ENCODE assay signal across 1 cellular context in the genomic region with DNA sequence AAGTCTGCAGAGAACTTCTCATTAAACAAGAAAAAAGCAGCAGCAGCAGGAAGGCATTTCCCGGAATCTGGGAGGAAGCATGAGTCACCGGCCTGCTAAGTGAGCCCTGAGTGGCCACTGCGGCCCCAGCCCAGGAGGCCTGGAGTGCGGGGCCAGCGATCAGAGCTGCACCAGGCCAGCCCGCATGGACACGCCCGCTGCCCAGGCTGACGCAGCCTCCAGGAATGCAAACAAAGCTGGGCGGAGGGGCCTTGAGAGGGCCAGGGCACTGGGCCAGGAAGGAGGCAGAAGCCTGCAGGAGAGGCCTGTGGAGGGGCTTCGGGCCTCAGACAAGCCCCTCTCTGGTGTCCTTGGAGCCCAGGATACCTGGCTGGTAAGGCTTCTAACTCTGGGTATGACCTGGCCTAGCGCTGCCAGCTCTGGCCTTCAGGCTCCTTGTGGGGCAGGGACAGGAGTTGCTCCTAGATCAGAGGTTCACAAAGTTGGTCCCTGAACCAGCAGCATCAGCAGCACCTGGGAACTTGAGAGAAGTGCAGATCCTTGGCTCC.
A peak's percentile ranks its signal among the peaks of the same experiment; 100 is the strongest.
TF ChIP-seq lines count a peak whose summit lies in the region.

No MANE protein-coding gene starts in this region.

TF ChIP-seq in A549, 52 proteins besides CTCF, POLR2A, EP300 and RAD21 (continued from another document):
- TF ChIP-seq, protein P1, sequence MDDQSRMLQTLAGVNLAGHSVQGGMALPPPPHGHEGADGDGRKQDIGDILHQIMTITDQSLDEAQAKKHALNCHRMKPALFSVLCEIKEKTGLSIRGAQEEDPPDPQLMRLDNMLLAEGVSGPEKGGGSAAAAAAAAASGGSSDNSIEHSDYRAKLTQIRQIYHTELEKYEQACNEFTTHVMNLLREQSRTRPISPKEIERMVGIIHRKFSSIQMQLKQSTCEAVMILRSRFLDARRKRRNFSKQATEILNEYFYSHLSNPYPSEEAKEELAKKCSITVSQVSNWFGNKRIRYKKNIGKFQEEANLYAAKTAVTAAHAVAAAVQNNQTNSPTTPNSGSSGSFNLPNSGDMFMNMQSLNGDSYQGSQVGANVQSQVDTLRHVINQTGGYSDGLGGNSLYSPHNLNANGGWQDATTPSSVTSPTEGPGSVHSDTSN (IDR thresholded peaks at IDR 0.05), result peak; percentile 65
- TF ChIP-seq HDAC2 (IDR thresholded peaks at IDR 0.05) (no peak), KDM1A (IDR thresholded peaks at IDR 0.05; ENCODE audit: low read depth) (no peak), FOSL2 (IDR thresholded peaks at IDR 0.05) (peak; percentile 95), FOSL2 (CRISPR knock-in tag; IDR thresholded peaks at IDR 0.05) (peak; percentile 99), TP53 (CRISPR knock-in tag; IDR thresholded peaks at IDR 0.05) (no peak), MYC (IDR thresholded peaks at IDR 0.05; ENCODE audit: borderline replicate concordance, low read length) (peak; percentile 64; the same call in 1 of the 2 replicates), CHD2 (IDR thresholded peaks at IDR 0.05; ENCODE audit: low read length, partially characterized antibody) (no peak), POLR2AphosphoS2 (conservative IDR thresholded peaks at IDR 0.05; ENCODE audit: low read length) (no peak), ZFP36 (IDR thresholded peaks at IDR 0.05; ENCODE audit: borderline replicate concordance, partially characterized antibody) (no peak), CEBPB (IDR thresholded peaks at IDR 0.05) (0 out of 4 replicates have a peak, but pooled peaks of 1 of the 2 experiments have one; percentile 26), MAFK (IDR thresholded peaks at IDR 0.05; ENCODE audit: partially characterized antibody) (peak; percentile 25), ZC3H11A (IDR thresholded peaks at IDR 0.05) (no peak), EHF (CRISPR knock-in tag; IDR thresholded peaks at IDR 0.05) (no peak), CBX2 (IDR thresholded peaks at IDR 0.05; ENCODE audit: borderline replicate concordance, low read depth) (no peak), CBX8 (IDR thresholded peaks at IDR 0.05) (no peak), PHF8 (IDR thresholded peaks at IDR 0.05; ENCODE audit: borderline replicate concordance, low read depth) (no peak), CHD4 (IDR thresholded peaks at IDR 0.05; ENCODE audit: borderline replicate concordance) (no peak), RFX5 (IDR thresholded peaks at IDR 0.05) (no peak), ZNF302 (CRISPR knock-in tag; IDR thresholded peaks at IDR 0.05) (no peak), HOXB5 (CRISPR knock-in tag; IDR thresholded peaks at IDR 0.05) (no peak), RARB (CRISPR knock-in tag; IDR thresholded peaks at IDR 0.05) (no peak), BHLHE40 (IDR thresholded peaks at IDR 0.05; ENCODE audit: low read depth, low read length) (no peak), ESRRA (IDR thresholded peaks at IDR 0.05; ENCODE audit: borderline replicate concordance, low read length) (no peak), JUN (IDR thresholded peaks at IDR 0.05) (peak; percentile 77 to 90; a peak in 4 of 5 replicates), GATA3 (IDR thresholded peaks at IDR 0.05; ENCODE audit: borderline replicate concordance) (peak; percentile 80), SMC3 (IDR thresholded peaks at IDR 0.05) (no peak)
- TF ChIP-seq, protein P2, sequence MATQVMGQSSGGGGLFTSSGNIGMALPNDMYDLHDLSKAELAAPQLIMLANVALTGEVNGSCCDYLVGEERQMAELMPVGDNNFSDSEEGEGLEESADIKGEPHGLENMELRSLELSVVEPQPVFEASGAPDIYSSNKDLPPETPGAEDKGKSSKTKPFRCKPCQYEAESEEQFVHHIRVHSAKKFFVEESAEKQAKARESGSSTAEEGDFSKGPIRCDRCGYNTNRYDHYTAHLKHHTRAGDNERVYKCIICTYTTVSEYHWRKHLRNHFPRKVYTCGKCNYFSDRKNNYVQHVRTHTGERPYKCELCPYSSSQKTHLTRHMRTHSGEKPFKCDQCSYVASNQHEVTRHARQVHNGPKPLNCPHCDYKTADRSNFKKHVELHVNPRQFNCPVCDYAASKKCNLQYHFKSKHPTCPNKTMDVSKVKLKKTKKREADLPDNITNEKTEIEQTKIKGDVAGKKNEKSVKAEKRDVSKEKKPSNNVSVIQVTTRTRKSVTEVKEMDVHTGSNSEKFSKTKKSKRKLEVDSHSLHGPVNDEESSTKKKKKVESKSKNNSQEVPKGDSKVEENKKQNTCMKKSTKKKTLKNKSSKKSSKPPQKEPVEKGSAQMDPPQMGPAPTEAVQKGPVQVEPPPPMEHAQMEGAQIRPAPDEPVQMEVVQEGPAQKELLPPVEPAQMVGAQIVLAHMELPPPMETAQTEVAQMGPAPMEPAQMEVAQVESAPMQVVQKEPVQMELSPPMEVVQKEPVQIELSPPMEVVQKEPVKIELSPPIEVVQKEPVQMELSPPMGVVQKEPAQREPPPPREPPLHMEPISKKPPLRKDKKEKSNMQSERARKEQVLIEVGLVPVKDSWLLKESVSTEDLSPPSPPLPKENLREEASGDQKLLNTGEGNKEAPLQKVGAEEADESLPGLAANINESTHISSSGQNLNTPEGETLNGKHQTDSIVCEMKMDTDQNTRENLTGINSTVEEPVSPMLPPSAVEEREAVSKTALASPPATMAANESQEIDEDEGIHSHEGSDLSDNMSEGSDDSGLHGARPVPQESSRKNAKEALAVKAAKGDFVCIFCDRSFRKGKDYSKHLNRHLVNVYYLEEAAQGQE (IDR thresholded peaks at IDR 0.05), result no peak
- TF ChIP-seq, protein P3, sequence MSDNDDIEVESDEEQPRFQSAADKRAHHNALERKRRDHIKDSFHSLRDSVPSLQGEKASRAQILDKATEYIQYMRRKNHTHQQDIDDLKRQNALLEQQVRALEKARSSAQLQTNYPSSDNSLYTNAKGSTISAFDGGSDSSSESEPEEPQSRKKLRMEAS (IDR thresholded peaks at IDR 0.05), result peak; percentile 96
- TF ChIP-seq, protein P4, sequence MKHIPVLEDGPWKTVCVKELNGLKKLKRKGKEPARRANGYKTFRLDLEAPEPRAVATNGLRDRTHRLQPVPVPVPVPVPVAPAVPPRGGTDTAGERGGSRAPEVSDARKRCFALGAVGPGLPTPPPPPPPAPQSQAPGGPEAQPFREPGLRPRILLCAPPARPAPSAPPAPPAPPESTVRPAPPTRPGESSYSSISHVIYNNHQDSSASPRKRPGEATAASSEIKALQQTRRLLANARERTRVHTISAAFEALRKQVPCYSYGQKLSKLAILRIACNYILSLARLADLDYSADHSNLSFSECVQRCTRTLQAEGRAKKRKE (CRISPR knock-in tag; IDR thresholded peaks at IDR 0.05; ENCODE audit: low read depth), result no peak
- TF ChIP-seq, protein P5, sequence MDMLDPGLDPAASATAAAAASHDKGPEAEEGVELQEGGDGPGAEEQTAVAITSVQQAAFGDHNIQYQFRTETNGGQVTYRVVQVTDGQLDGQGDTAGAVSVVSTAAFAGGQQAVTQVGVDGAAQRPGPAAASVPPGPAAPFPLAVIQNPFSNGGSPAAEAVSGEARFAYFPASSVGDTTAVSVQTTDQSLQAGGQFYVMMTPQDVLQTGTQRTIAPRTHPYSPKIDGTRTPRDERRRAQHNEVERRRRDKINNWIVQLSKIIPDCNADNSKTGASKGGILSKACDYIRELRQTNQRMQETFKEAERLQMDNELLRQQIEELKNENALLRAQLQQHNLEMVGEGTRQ (IDR thresholded peaks at IDR 0.05), result no peak
- TF ChIP-seq, protein P6, sequence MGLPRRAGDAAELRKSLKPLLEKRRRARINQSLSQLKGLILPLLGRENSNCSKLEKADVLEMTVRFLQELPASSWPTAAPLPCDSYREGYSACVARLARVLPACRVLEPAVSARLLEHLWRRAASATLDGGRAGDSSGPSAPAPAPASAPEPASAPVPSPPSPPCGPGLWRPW (IDR thresholded peaks at IDR 0.05), result no peak
TF ChIP-seq in A549: peak in this region for 9.
